In genomic region chr19:38684862-38685665, GRCh38 we compare ENCODE assay signal across 10 cellular contexts. TPM values are rescaled to one million over a fixed set of nuclear protein-coding genes. Genes with fewer than 3 reads are reported as not detected.
A peak's percentile ranks its signal among the peaks of the same experiment; 100 is the strongest.
DNase-seq lines count a peak whose midpoint lies in the region; ATAC-seq and TF ChIP-seq lines count a peak whose summit lies in the region.
"Had no signal": no experiment of that assay in that cellular context is flagged by ENCODE, and none has a peak within 500 bp of the region (broad histone marks: within the 10 kb centered on the region; RNA-seq: fewer than 3 reads in every experiment).

No MANE protein-coding gene starts in this region.

- intact Hi-C loops in thyroid gland (cut with DNase I), result loop anchor here (5.0 kb wide), 1 partner anchor 33 kb away; no protein-coding TSS in a partner anchor

- no peaks in the 10 kb centered on the region for H3K27me3 ChIP-seq in lung (ENCODE audit: control insufficient read depth, insufficient read depth)
- H3K27me3 ChIP-seq in thyroid gland, result no peaks in the 10 kb centered on the region

- H3K4me3 ChIP-seq in lung (no peak overlapping the region), thyroid gland (replicated peaks in 1 of 3) (no peak overlapping the region)

- H3K9me3 ChIP-seq in lung (ENCODE audit: control insufficient read depth in 2 of 2, insufficient read depth in 1 of 2, low read length in 1 of 2) (no peaks in the 10 kb centered on the region), thyroid gland (no peaks in the 10 kb centered on the region)

- no peak for DNase-seq in activated CD4-positive, alpha-beta T cell treated with anti-CD3 and anti-CD28 coated beads, Interleukin-2, amount 10 ng/mL, durations not matched to agents 7 days and 5 days
- no peak for DNase-seq in activated CD4-positive, alpha-beta T cell treated with anti-CD3 and anti-CD28 coated beads for 4 hours
- DNase-seq in lung (ENCODE audit: low spot score) (no peak), thyroid gland (no peak), H4 (ENCODE audit: low spot score) (no peak), DMS79 treated with DMSO at 0.1 percent for 48 hours (lab: John Stamatoyannopoulos, UW) (no peak), iPS-NIHi7 (ENCODE audit: extremely low spot score) (no peak)
- DNase-seq: naive B cell; stimulated activated naive CD4-positive, alpha-beta T cell had no signal

- CTCF ChIA-PET in activated CD4-positive, alpha-beta T cell treated with anti-CD3 and anti-CD28 coated beads, Interleukin-2, amount 10 ng/mL, durations not matched to agents 7 days and 5 days (lab: Charles Lee), result interaction anchor here (2.1 to 2.2 kb wide), 2 partner anchors 15 to 21 kb away, joined by 6 to 7 read pairs; no protein-coding TSS in a partner anchor

- WGBS in lung, 2 donors, result 81 to 88% methylated on average over 15 of the region's 15 CpGs
- 86 to 87% methylated on average over 13 to 15 of the region's 15 CpGs for WGBS in thyroid gland, 2 donors

- H3K9me3 Mint-ChIP-seq in activated CD4-positive, alpha-beta T cell treated with anti-CD3 and anti-CD28 coated beads, Interleukin-2, amount 10 ng/mL, durations not matched to agents 7 days and 5 days, result peaks cover 4% of the 10 kb centered on the region
- H3K9me3 Mint-ChIP-seq in brain, result peaks cover 0 to 18% (median 0%) of the 10 kb centered on the region in 5 experiments
- H3K9me3 Mint-ChIP-seq: naive B cell had no signal

- no peak for TF ChIP-seq CTCF in brain (conservative IDR thresholded peaks at IDR 0.05)
- TF ChIP-seq CTCF in lung (IDR thresholded peaks at IDR 0.05; ENCODE audit: control extremely low read depth, extremely low read depth), result no peak
- TF ChIP-seq CTCF in thyroid gland (IDR thresholded peaks at IDR 0.05), result no peak

- ATAC-seq in lung (ENCODE audit: insufficient read depth, low FRiP score), result no peak

- H3K4me1 ChIP-seq in lung (ENCODE audit: control insufficient read depth in 2 of 2, insufficient read depth in 2 of 2, low read length in 2 of 2) (peaks cover 45 to 47% of the 10 kb centered on the region in 2 donors), thyroid gland (peaks cover 62 to 87% of the 10 kb centered on the region in 2 donors)

- H3K36me3 ChIP-seq in lung (ENCODE audit: control insufficient read depth in 2 of 2, insufficient read depth in 2 of 2, low read length in 2 of 2), result peaks cover 0 to 4% of the 10 kb centered on the region in 2 donors
- H3K36me3 ChIP-seq in thyroid gland, result no peaks in the 10 kb centered on the region

- peak overlapping the region; percentile 50 for H3K27ac Mint-ChIP-seq in activated CD4-positive, alpha-beta T cell treated with anti-CD3 and anti-CD28 coated beads, Interleukin-2, amount 10 ng/mL, durations not matched to agents 7 days and 5 days
- peak overlapping the region; percentile 65 to 96 (median 87) for H3K27ac Mint-ChIP-seq in brain

- POLR2A ChIA-PET in activated CD4-positive, alpha-beta T cell treated with anti-CD3 and anti-CD28 coated beads, Interleukin-2, amount 10 ng/mL, durations not matched to agents 7 days and 5 days (lab: Charles Lee), result no interaction called here

- peaks cover 87% of the 10 kb centered on the region for H3K4me1 Mint-ChIP-seq in activated CD4-positive, alpha-beta T cell treated with anti-CD3 and anti-CD28 coated beads, Interleukin-2, amount 10 ng/mL, durations not matched to agents 7 days and 5 days
- H3K4me1 Mint-ChIP-seq in brain, result peaks cover 48% of the 10 kb centered on the region

- TF ChIP-seq POLR2A in thyroid gland (IDR thresholded peaks at IDR 0.05), result no peak

- H3K27ac ChIP-seq in lung (ENCODE audit: low read depth in 1 of 2, low read length in 1 of 2) (peak overlapping the region; percentile 88 to 95), thyroid gland (peak overlapping the region; percentile 98 to 100 (median 99))

- H3K27me3 Mint-ChIP-seq in activated CD4-positive, alpha-beta T cell treated with anti-CD3 and anti-CD28 coated beads, Interleukin-2, amount 10 ng/mL, durations not matched to agents 7 days and 5 days, result no peaks in the 10 kb centered on the region
- H3K27me3 Mint-ChIP-seq in brain, result no peaks in the 10 kb centered on the region
- H3K27me3 Mint-ChIP-seq: naive B cell had no signal

- peaks cover 35% of the 10 kb centered on the region for H3K36me3 Mint-ChIP-seq in activated CD4-positive, alpha-beta T cell treated with anti-CD3 and anti-CD28 coated beads, Interleukin-2, amount 10 ng/mL, durations not matched to agents 7 days and 5 days (ENCODE audit: low read depth)
- peaks cover 71% of the 10 kb centered on the region for H3K36me3 Mint-ChIP-seq in brain

- H3K4me3 Mint-ChIP-seq in activated CD4-positive, alpha-beta T cell treated with anti-CD3 and anti-CD28 coated beads, Interleukin-2, amount 10 ng/mL, durations not matched to agents 7 days and 5 days, result no peak overlapping the region
- H3K4me3 Mint-ChIP-seq in brain, result peak overlapping the region in 2 of 5 experiments; percentile 0 to 10

RNA-seq across cellular contexts. Expression of gene ACTN4, which starts 37.6 kb away (rescaled TPM):
- 100 to 1,000 TPM; 337 to 354 TPM for total RNA-seq in activated CD4-positive, alpha-beta T cell treated with anti-CD3 and anti-CD28 coated beads, Interleukin-2, amount 10 ng/mL, durations not matched to agents 7 days and 5 days
- 379 TPM for polyA plus RNA-seq in brain (ENCODE audit: insufficient read depth, low read depth, low replicate concordance)
- 100 to 1,000 TPM; 339 to 552 TPM for total RNA-seq in lung
- 100 to 1,000 TPM; 229 to 394 TPM for polyA plus RNA-seq in lung
- 100 to 1,000 TPM; 191 to 479 (median 365) TPM for total RNA-seq in thyroid gland
- total RNA-seq in H4 (2014; rRNA removed; shearing (Covaris generic)), result 157 and 262 TPM in 2 replicates

RNA-seq across cellular contexts. Expression of gene CAPN12, which starts 59.2 kb away (rescaled TPM):
- 1 to 10 TPM; 3.5 to 3.7 TPM for total RNA-seq in activated CD4-positive, alpha-beta T cell treated with anti-CD3 and anti-CD28 coated beads, Interleukin-2, amount 10 ng/mL, durations not matched to agents 7 days and 5 days
- polyA plus RNA-seq in brain (ENCODE audit: insufficient read depth, low read depth, low replicate concordance) (0.44 TPM), lung (10 to 100 TPM in 1 of 2 donors, 1 to 10 TPM in 1; 4.9 to 17.8 TPM)
- total RNA-seq in lung (1 to 10 TPM; 2.0 to 7.1 TPM), thyroid gland (1 to 10 TPM in 2 of 4 donors, not detected in 2; 1.6 to 2.0 TPM)
- not detected in 2 replicates for total RNA-seq in H4 (2014; rRNA removed; shearing (Covaris generic))
